In genomic region chr5:176587398-176587797, GRCh38 we compare ENCODE assay signal across 34 cellular contexts. TPM values are rescaled to one million over a fixed set of nuclear protein-coding genes. Genes with fewer than 3 reads are reported as not detected.
"Had no signal": no experiment of that assay in that cellular context is flagged by ENCODE, and none has a peak within 500 bp of the region (broad histone marks: within the 10 kb centered on the region; RNA-seq: fewer than 3 reads in every experiment).

No MANE protein-coding gene starts in this region.

- H3K4me3 Mint-ChIP-seq: natural killer cell; nephron; stimulated activated memory B cell treated with anti-CD40 and anti-IgM and Interleukin-4, amounts not matched to agents 10 μg/mL and 1 μg/mL and 100 μg/mL, for 72 hours; stimulated activated naive CD8-positive, alpha-beta T cell treated with anti-CD3 and anti-CD28 coated beads, Interleukin-15, amount 100 ng/mL, for 72 hours; type B pancreatic cell had no signal

- H3K27ac Mint-ChIP-seq: natural killer cell; nephron; neural progenitor cell; progenitor cell of endocrine pancreas; stimulated activated memory B cell treated with anti-CD40 and anti-IgM and Interleukin-4, amounts not matched to agents 10 μg/mL and 1 μg/mL and 100 μg/mL, for 72 hours; stimulated activated naive CD8-positive, alpha-beta T cell treated with anti-CD3 and anti-CD28 coated beads, Interleukin-15, amount 100 ng/mL, for 72 hours; type B pancreatic cell had no signal

- DNase-seq: natural killer cell; occipital lobe; ovary; psoas muscle; right cardiac atrium; right lobe of liver; sigmoid colon; spleen; stimulated activated CD4-positive, alpha-beta T cell treated with anti-CD3 and anti-CD28 coated beads, Interleukin-12 subunit alpha, Interleukin-12 subunit beta, amount 100 ng/mL, for 4 hours; stimulated activated CD4-positive, alpha-beta T cell treated with anti-CD3 and anti-CD28 coated beads, Interleukin-1b, Interleukin-23, amount 100 ng/mL, for 48 hours; stimulated activated CD4-positive, alpha-beta T cell treated with anti-CD3 and anti-CD28 coated beads, Interleukin-4, amount 100 ng/mL, for 1 hour; stimulated activated CD4-positive, alpha-beta T cell treated with anti-CD3 and anti-CD28 coated beads, Interleukin-4, amount 100 ng/mL, for 4 hours; stimulated activated CD8-positive, alpha-beta memory T cell treated with anti-CD3 and anti-CD28 coated beads, Interleukin-4, amount 100 ng/mL, for 48 hours; stimulated activated naive CD4-positive, alpha-beta T cell; stimulated activated naive CD8-positive, alpha-beta T cell treated with anti-CD3 and anti-CD28 coated beads, Interleukin-15, amount 100 ng/mL, for 72 hours; stimulated activated naive CD8-positive, alpha-beta T cell treated with anti-CD3 and anti-CD28 coated beads, Interleukin-15, Interleukin-2, amounts not matched to agents 100 U/mL and 50 U/mL, for 24 hours; substantia nigra; testis; tibial artery; transverse colon; upper lobe of right lung; uterus had no signal

- H3K9me3 Mint-ChIP-seq: natural killer cell, type B pancreatic cell had no signal

- H2AFZ ChIP-seq: neural progenitor cell, parathyroid adenoma had no signal

- H3K4me1 Mint-ChIP-seq: natural killer cell; nephron; neural progenitor cell; stimulated activated memory B cell treated with anti-CD40 and anti-IgM and Interleukin-4, amounts not matched to agents 10 μg/mL and 1 μg/mL and 100 μg/mL, for 72 hours; stimulated activated naive CD8-positive, alpha-beta T cell treated with anti-CD3 and anti-CD28 coated beads, Interleukin-15, amount 100 ng/mL, for 72 hours had no signal

- ATAC-seq: natural killer cell; psoas muscle; right cardiac atrium; right lobe of liver; stimulated activated memory B cell treated with anti-CD40 and anti-IgM and Interleukin-4, amounts not matched to agents 10 μg/mL and 1 μg/mL and 100 μg/mL, for 72 hours; stimulated activated naive CD8-positive, alpha-beta T cell treated with anti-CD3 and anti-CD28 coated beads, Interleukin-15, amount 100 ng/mL, for 72 hours; stimulated activated naive CD8-positive, alpha-beta T cell treated with anti-CD3 and anti-CD28 coated beads, Interleukin-15, Interleukin-2, amounts not matched to agents 100 U/mL and 50 U/mL, for 24 hours; upper lobe of right lung had no signal

- H3K27ac ChIP-seq: neural progenitor cell, ovary, parathyroid adenoma, psoas muscle, right lobe of liver, sigmoid colon, skin epidermis, spleen, suprapubic skin, testis, tibial artery, transverse colon, upper lobe of right lung, uterus had no signal

- H3K4me2 ChIP-seq: neural progenitor cell, smooth muscle cell had no signal

- H3K9me3 ChIP-seq: testis had no signal

- H3K4me1 ChIP-seq: neural progenitor cell, parathyroid adenoma, psoas muscle, right lobe of liver, sigmoid colon, spleen, suprapubic skin, testis, tibial artery, transverse colon, upper lobe of right lung, uterus had no signal

- H3K27me3 ChIP-seq: neural progenitor cell, ovary, right lobe of liver, sigmoid colon, spleen, testis, transverse colon, upper lobe of right lung, uterus had no signal

- H3K4me3 ChIP-seq: neural progenitor cell, ovary, psoas muscle, right lobe of liver, sigmoid colon, skin epidermis, smooth muscle cell, spleen, suprapubic skin, testis, tibial artery, transverse colon, upper lobe of right lung, uterus had no signal

- H3K9ac ChIP-seq: neural progenitor cell, parathyroid adenoma had no signal

- H3K27me3 Mint-ChIP-seq: stimulated activated memory B cell treated with anti-CD40 and anti-IgM and Interleukin-4, amounts not matched to agents 10 μg/mL and 1 μg/mL and 100 μg/mL, for 72 hours; stimulated activated naive CD8-positive, alpha-beta T cell treated with anti-CD3 and anti-CD28 coated beads, Interleukin-15, amount 100 ng/mL, for 72 hours; type B pancreatic cell had no signal

- H3K79me2 ChIP-seq: parathyroid adenoma had no signal

- H3K36me3 ChIP-seq: neural progenitor cell, ovary, right lobe of liver, sigmoid colon, spleen, suprapubic skin, tibial artery, transverse colon, upper lobe of right lung, uterus had no signal

- H3K36me3 Mint-ChIP-seq: natural killer cell; stimulated activated memory B cell treated with anti-CD40 and anti-IgM and Interleukin-4, amounts not matched to agents 10 μg/mL and 1 μg/mL and 100 μg/mL, for 72 hours had no signal

RNA-seq across cellular contexts. Expression of gene CDHR2, which starts 38.3 kb away (rescaled TPM):
- total RNA-seq: renal cortical epithelial cell, urinary bladder had no signal
- polyA plus RNA-seq: right cardiac atrium, smooth muscle cell, urinary bladder had no signal

RNA-seq across cellular contexts. Expression of gene SNCB, which starts 42.9 kb away (rescaled TPM):
- total RNA-seq: natural killer cell, osteoblast, ovary, renal cortical epithelial cell, right lobe of liver, spleen, suprapubic skin, transverse colon, upper lobe of right lung, urinary bladder, uterus had no signal

RNA-seq across cellular contexts. Expression of gene EIF4E1B, which starts 43.1 kb away (rescaled TPM):
- total RNA-seq: natural killer cell, occipital lobe, osteoblast, ovary, progenitor cell of endocrine pancreas, psoas muscle, renal cortical epithelial cell, right cardiac atrium, right lobe of liver, smooth muscle cell, spleen, suprapubic skin, transverse colon, upper lobe of right lung, urinary bladder, uterus had no signal
- polyA plus RNA-seq: right cardiac atrium, sigmoid colon, smooth muscle cell, spleen, urinary bladder had no signal
